In the genomic region with DNA sequence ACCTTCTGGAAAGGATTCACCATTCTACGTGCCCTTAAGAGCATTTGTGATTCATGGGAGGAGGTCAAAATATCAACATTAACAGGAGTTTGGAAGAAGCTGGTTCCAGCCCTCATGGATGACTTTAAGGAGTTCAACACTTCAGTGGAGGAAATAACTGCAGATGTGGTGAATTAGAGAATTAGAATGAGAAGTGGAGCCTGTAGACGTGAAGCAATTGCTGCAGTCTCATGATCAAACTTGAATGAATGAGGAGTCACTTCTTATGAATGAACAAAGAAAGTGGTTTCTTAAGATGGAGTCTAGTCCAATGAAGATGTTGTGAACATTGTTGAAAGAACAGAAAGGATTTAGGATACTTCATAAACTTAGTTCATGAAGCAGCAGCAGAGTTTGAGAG, we compare ENCODE assay signal across 33 cellular contexts.
"Had no signal": no experiment of that assay in that cellular context is flagged by ENCODE, and none has a peak within 500 bp of the region (broad histone marks: within the 10 kb centered on the region; RNA-seq: fewer than 3 reads in every experiment).

No MANE protein-coding gene starts in this region.

- H3K9me3 ChIP-seq: adrenal gland, body of pancreas, colonic mucosa, esophagus muscularis mucosa had no signal

- FAIRE-seq: frontal cortex had no signal

- H3K27me3 ChIP-seq: adrenal gland, body of pancreas, colonic mucosa, dorsolateral prefrontal cortex, esophagus muscularis mucosa had no signal

- H3K36me3 Mint-ChIP-seq: activated CD4-positive, alpha-beta memory T cell treated with anti-CD3 and anti-CD28 coated beads for 36 hours; activated CD8-positive, alpha-beta memory T cell treated with anti-CD3 and anti-CD28 coated beads, Interleukin-2, amount 10 ng/mL, durations not matched to agents 7 days and 5 days; activated naive CD8-positive, alpha-beta T cell treated with anti-CD3 and anti-CD28 coated beads for 36 hours had no signal

- H3K4me1 ChIP-seq: adrenal gland, colonic mucosa had no signal

- DNase-seq: activated CD4-positive, alpha-beta memory T cell treated with anti-CD3 and anti-CD28 coated beads for 36 hours; activated CD4-positive, alpha-beta T cell treated with anti-CD3 and anti-CD28 coated beads for 36 hours; activated CD4-positive, alpha-beta T cell treated with anti-CD3 and anti-CD28 coated beads, Interleukin-2, amount 10 ng/mL, durations not matched to agents 24 days and 14 days; activated CD4-positive, CD25-positive, alpha-beta regulatory T cell; activated CD4-positive, CD25-positive, alpha-beta regulatory T cell treated with anti-CD3 and anti-CD28 coated beads, Interleukin-2, amount 50 U/mL, for 72 hours; activated CD8-positive, alpha-beta memory T cell treated with anti-CD3 and anti-CD28 coated beads, Interleukin-2, amount 10 ng/mL, durations not matched to agents 7 days and 5 days; activated CD8-positive, alpha-beta memory T cell treated with anti-CD3 and anti-CD28 coated beads, Interleukin-2, amount 50 U/mL, for 4 hours; activated CD8-positive, alpha-beta T cell treated with anti-CD3 and anti-CD28 coated beads, Interleukin-2, amount 10 ng/mL, durations not matched to agents 7 days and 5 days; activated effector memory CD4-positive, alpha-beta T cell treated with anti-CD3 and anti-CD28 coated beads, Interleukin-2, amount 50 U/mL, for 16 hours; activated naive CD4-positive, alpha-beta T cell treated with anti-CD3 and anti-CD28 coated beads for 36 hours; activated naive CD8-positive, alpha-beta T cell treated with anti-CD3 and anti-CD28 coated beads for 36 hours; activated naive CD8-positive, alpha-beta T cell treated with anti-CD3 and anti-CD28 coated beads, Interleukin-2, amount 50 U/mL, for 24 hours; activated T-cell treated with anti-CD3 and anti-CD28 coated beads, Interleukin-2, amount 50 U/mL, for 1 hour; activated T-cell treated with anti-CD3 and anti-CD28 coated beads, Interleukin-2, amount 50 U/mL, for 48 hours; adrenal gland; amygdala; aorta; body of pancreas; caudate nucleus; colonic mucosa; dorsolateral prefrontal cortex; effector memory CD4-positive, alpha-beta T cell; endodermal cell; erythroblast; head of caudate nucleus; hippocampal formation; T-helper 2 cell had no signal

- H3K27ac ChIP-seq: adrenal gland, body of pancreas, colonic mucosa, dorsolateral prefrontal cortex, esophagus muscularis mucosa had no signal

- H3K36me3 ChIP-seq: adrenal gland, colonic mucosa, esophagus muscularis mucosa had no signal

- ATAC-seq: activated CD4-positive, alpha-beta T cell treated with anti-CD3 and anti-CD28 coated beads for 36 hours; activated CD8-positive, alpha-beta memory T cell treated with anti-CD3 and anti-CD28 coated beads, Interleukin-2, amount 10 ng/mL, durations not matched to agents 7 days and 5 days; activated CD8-positive, alpha-beta T cell treated with anti-CD3 and anti-CD28 coated beads, Interleukin-2, amount 10 ng/mL, durations not matched to agents 7 days and 5 days; activated naive CD8-positive, alpha-beta T cell treated with anti-CD3 and anti-CD28 coated beads, Interleukin-2, amount 50 U/mL, for 24 hours; body of pancreas had no signal

- H3K4me3 Mint-ChIP-seq: activated CD4-positive, alpha-beta memory T cell treated with anti-CD3 and anti-CD28 coated beads for 36 hours; activated CD4-positive, alpha-beta T cell treated with anti-CD3 and anti-CD28 coated beads for 36 hours; activated CD4-positive, alpha-beta T cell treated with anti-CD3 and anti-CD28 coated beads, Interleukin-2, amount 10 ng/mL, durations not matched to agents 24 days and 14 days; activated CD8-positive, alpha-beta memory T cell treated with anti-CD3 and anti-CD28 coated beads, Interleukin-2, amount 10 ng/mL, durations not matched to agents 7 days and 5 days; activated CD8-positive, alpha-beta T cell treated with anti-CD3 and anti-CD28 coated beads, Interleukin-2, amount 10 ng/mL, durations not matched to agents 7 days and 5 days; activated naive CD4-positive, alpha-beta T cell treated with anti-CD3 and anti-CD28 coated beads for 36 hours; activated naive CD4-positive, alpha-beta T cell treated with anti-CD3 and anti-CD28 coated beads, Interleukin-2, amount 50 U/mL, for 24 hours; activated naive CD8-positive, alpha-beta T cell treated with anti-CD3 and anti-CD28 coated beads for 36 hours; activated naive CD8-positive, alpha-beta T cell treated with anti-CD3 and anti-CD28 coated beads, Interleukin-2, amount 50 U/mL, for 24 hours; activated T-helper 1 cell treated with anti-CD3 and anti-CD28 coated beads, Interleukin-12 subunit alpha, Interleukin-12 subunit beta, Interleukin-2, Interleukin-4 antibody, amounts not matched to agents 30 ng/mL and 10 ng/mL and 1 ng/mL, durations not matched to agents 14 hours and 24 hours and 36 hours; dendritic cell treated with granulocyte-macrophage colony-stimulating factor and Interleukin-4, amounts not matched to agents 40 ng/mL and 50 ng/mL, for 4 days; endodermal cell had no signal

- H3K9me3 Mint-ChIP-seq: activated CD4-positive, alpha-beta memory T cell treated with anti-CD3 and anti-CD28 coated beads for 36 hours; activated CD4-positive, alpha-beta T cell treated with anti-CD3 and anti-CD28 coated beads, Interleukin-2, amount 10 ng/mL, durations not matched to agents 24 days and 14 days; activated naive CD4-positive, alpha-beta T cell treated with anti-CD3 and anti-CD28 coated beads for 36 hours; activated naive CD4-positive, alpha-beta T cell treated with anti-CD3 and anti-CD28 coated beads, Interleukin-2, amount 50 U/mL, for 24 hours; activated naive CD8-positive, alpha-beta T cell treated with anti-CD3 and anti-CD28 coated beads for 36 hours; activated naive CD8-positive, alpha-beta T cell treated with anti-CD3 and anti-CD28 coated beads, Interleukin-2, amount 50 U/mL, for 24 hours; activated T-helper 1 cell treated with anti-CD3 and anti-CD28 coated beads, Interleukin-12 subunit alpha, Interleukin-12 subunit beta, Interleukin-2, Interleukin-4 antibody, amounts not matched to agents 30 ng/mL and 10 ng/mL and 1 ng/mL, durations not matched to agents 14 hours and 24 hours and 36 hours; activated T-helper 2 cell treated with anti-CD3 and anti-CD28 coated beads, Interferon-gamma antibody, Interleukin-2, Interleukin-4, amounts not matched to agents 10 μg/mL and 5 μg/mL and 100 μg/mL, durations not matched to agents 14 hours and 24 hours and 36 hours; dendritic cell treated with granulocyte-macrophage colony-stimulating factor and Interleukin-4, amounts not matched to agents 40 ng/mL and 50 ng/mL, for 4 days; endodermal cell had no signal

- H3K27ac Mint-ChIP-seq: activated CD4-positive, alpha-beta memory T cell treated with anti-CD3 and anti-CD28 coated beads for 36 hours; activated CD4-positive, alpha-beta T cell treated with anti-CD3 and anti-CD28 coated beads for 36 hours; activated CD4-positive, alpha-beta T cell treated with anti-CD3 and anti-CD28 coated beads, Interleukin-2, amount 10 ng/mL, durations not matched to agents 24 days and 14 days; activated CD8-positive, alpha-beta memory T cell treated with anti-CD3 and anti-CD28 coated beads, Interleukin-2, amount 10 ng/mL, durations not matched to agents 7 days and 5 days; activated CD8-positive, alpha-beta T cell treated with anti-CD3 and anti-CD28 coated beads, Interleukin-2, amount 10 ng/mL, durations not matched to agents 7 days and 5 days; activated naive CD4-positive, alpha-beta T cell treated with anti-CD3 and anti-CD28 coated beads for 36 hours; activated naive CD4-positive, alpha-beta T cell treated with anti-CD3 and anti-CD28 coated beads, Interleukin-2, amount 50 U/mL, for 24 hours; activated naive CD8-positive, alpha-beta T cell treated with anti-CD3 and anti-CD28 coated beads for 36 hours; activated naive CD8-positive, alpha-beta T cell treated with anti-CD3 and anti-CD28 coated beads, Interleukin-2, amount 50 U/mL, for 24 hours; activated T-helper 1 cell treated with anti-CD3 and anti-CD28 coated beads, Interleukin-12 subunit alpha, Interleukin-12 subunit beta, Interleukin-2, Interleukin-4 antibody, amounts not matched to agents 30 ng/mL and 10 ng/mL and 1 ng/mL, durations not matched to agents 14 hours and 24 hours and 36 hours; activated T-helper 2 cell treated with anti-CD3 and anti-CD28 coated beads, Interferon-gamma antibody, Interleukin-2, Interleukin-4, amounts not matched to agents 10 μg/mL and 5 μg/mL and 100 μg/mL, durations not matched to agents 14 hours and 24 hours and 36 hours; dendritic cell treated with granulocyte-macrophage colony-stimulating factor and Interleukin-4, amounts not matched to agents 40 ng/mL and 50 ng/mL, for 4 days; endodermal cell had no signal

- H3K27me3 Mint-ChIP-seq: activated CD4-positive, alpha-beta memory T cell treated with anti-CD3 and anti-CD28 coated beads for 36 hours; activated CD4-positive, alpha-beta T cell treated with anti-CD3 and anti-CD28 coated beads for 36 hours; activated CD4-positive, alpha-beta T cell treated with anti-CD3 and anti-CD28 coated beads, Interleukin-2, amount 10 ng/mL, durations not matched to agents 24 days and 14 days; activated CD8-positive, alpha-beta memory T cell treated with anti-CD3 and anti-CD28 coated beads, Interleukin-2, amount 10 ng/mL, durations not matched to agents 7 days and 5 days; activated naive CD4-positive, alpha-beta T cell treated with anti-CD3 and anti-CD28 coated beads, Interleukin-2, amount 50 U/mL, for 24 hours; activated naive CD8-positive, alpha-beta T cell treated with anti-CD3 and anti-CD28 coated beads for 36 hours; activated naive CD8-positive, alpha-beta T cell treated with anti-CD3 and anti-CD28 coated beads, Interleukin-2, amount 50 U/mL, for 24 hours had no signal

- H3K4me3 ChIP-seq: adrenal gland, body of pancreas, colonic mucosa, dorsolateral prefrontal cortex, esophagus muscularis mucosa had no signal
